ENCODE assay signal across 15 cellular contexts in genomic region chr12:58419182-58419760, GRCh38.
"Had no signal": no experiment of that assay in that cellular context is flagged by ENCODE, and none has a peak within 500 bp of the region (broad histone marks: within the 10 kb centered on the region; RNA-seq: fewer than 3 reads in every experiment).

No MANE protein-coding gene starts in this region.

- H3K9me3 ChIP-seq: gastroesophageal sphincter had no signal

- H3K27me3 ChIP-seq: gastroesophageal sphincter, hepatocyte had no signal

- ATAC-seq: activated CD8-positive, alpha-beta T cell treated with anti-CD3 and anti-CD28 coated beads for 36 hours; activated T-cell treated with anti-CD3 and anti-CD28 coated beads, Interleukin-2, amount 50 U/mL, for 72 hours; gastroesophageal sphincter; stimulated activated memory B cell treated with anti-CD40 and anti-IgM and Interleukin-4, amounts not matched to agents 10 μg/mL and 1 μg/mL and 100 μg/mL, for 72 hours had no signal

- H3K27ac ChIP-seq: dorsolateral prefrontal cortex, gastroesophageal sphincter, parathyroid adenoma had no signal

- H3K27ac Mint-ChIP-seq: activated CD8-positive, alpha-beta T cell treated with anti-CD3 and anti-CD28 coated beads for 36 hours; activated T-cell treated with anti-CD3 and anti-CD28 coated beads, Interleukin-2, amount 50 U/mL, for 72 hours; stimulated activated memory B cell treated with anti-CD40 and anti-IgM and Interleukin-4, amounts not matched to agents 10 μg/mL and 1 μg/mL and 100 μg/mL, for 72 hours; T-helper 1 cell treated with Interleukin-12 subunit alpha and Interleukin-12 subunit beta and Interleukin-4 antibody, amounts not matched to agents 30 μg/mL and 1 μg/mL, for 36 hours had no signal

- H3K4me3 ChIP-seq: dorsolateral prefrontal cortex, gastroesophageal sphincter, hepatocyte had no signal

- H3K4me1 Mint-ChIP-seq: stimulated activated memory B cell treated with anti-CD40 and anti-IgM and Interleukin-4, amounts not matched to agents 10 μg/mL and 1 μg/mL and 100 μg/mL, for 72 hours had no signal

- DNase-seq: activated CD8-positive, alpha-beta memory T cell treated with anti-CD3 and anti-CD28 coated beads, Interleukin-2, amount 50 U/mL, for 4 hours; activated CD8-positive, alpha-beta T cell treated with anti-CD3 and anti-CD28 coated beads for 36 hours; activated naive CD4-positive, alpha-beta T cell; activated T-cell treated with anti-CD3 and anti-CD28 coated beads, Interleukin-2, amount 50 U/mL, for 72 hours; aorta; dorsolateral prefrontal cortex; kidney glomerular epithelial cell; substantia nigra had no signal

- H3K4me1 ChIP-seq: gastroesophageal sphincter, parathyroid adenoma had no signal

- H3K9me3 Mint-ChIP-seq: activated CD8-positive, alpha-beta T cell treated with anti-CD3 and anti-CD28 coated beads for 36 hours; stimulated activated memory B cell treated with anti-CD40 and anti-IgM and Interleukin-4, amounts not matched to agents 10 μg/mL and 1 μg/mL and 100 μg/mL, for 72 hours; type B pancreatic cell had no signal

- H3K36me3 ChIP-seq: gastroesophageal sphincter had no signal

- H3K27me3 Mint-ChIP-seq: stimulated activated memory B cell treated with anti-CD40 and anti-IgM and Interleukin-4, amounts not matched to agents 10 μg/mL and 1 μg/mL and 100 μg/mL, for 72 hours; type B pancreatic cell had no signal

- H3K36me3 Mint-ChIP-seq: stimulated activated memory B cell treated with anti-CD40 and anti-IgM and Interleukin-4, amounts not matched to agents 10 μg/mL and 1 μg/mL and 100 μg/mL, for 72 hours; type B pancreatic cell had no signal

- H3K4me3 Mint-ChIP-seq: activated CD8-positive, alpha-beta T cell treated with anti-CD3 and anti-CD28 coated beads for 36 hours; activated T-cell treated with anti-CD3 and anti-CD28 coated beads, Interleukin-2, amount 50 U/mL, for 72 hours; neural crest cell; stimulated activated memory B cell treated with anti-CD40 and anti-IgM and Interleukin-4, amounts not matched to agents 10 μg/mL and 1 μg/mL and 100 μg/mL, for 72 hours; T-helper 1 cell treated with Interleukin-12 subunit alpha and Interleukin-12 subunit beta and Interleukin-4 antibody, amounts not matched to agents 30 μg/mL and 1 μg/mL, for 36 hours had no signal

- H2AFZ ChIP-seq: hepatocyte, parathyroid adenoma had no signal

- H3K9ac ChIP-seq: parathyroid adenoma had no signal

- H3K4me2 ChIP-seq: hepatocyte had no signal
